In the genomic region with DNA sequence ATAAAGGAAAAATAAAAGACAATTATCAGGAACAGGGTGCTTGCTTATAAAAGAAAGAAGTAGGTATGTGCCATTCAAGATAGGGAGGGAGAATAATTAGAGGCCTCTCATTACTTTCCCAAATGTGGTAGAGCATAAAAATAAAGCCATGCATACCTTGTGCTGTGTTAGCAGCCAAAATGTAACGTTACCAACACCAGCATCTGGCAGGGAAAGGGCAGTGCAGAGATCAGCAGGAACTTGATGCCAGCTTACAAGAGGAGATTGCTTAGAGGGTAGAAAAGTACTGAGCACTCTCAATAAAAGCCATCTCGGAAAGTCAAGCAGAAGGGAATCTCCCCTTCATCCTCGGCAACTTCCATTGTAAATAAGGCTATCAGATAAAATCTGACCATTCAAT, we compare ENCODE assay signal across 31 cellular contexts.
"Had no signal": no experiment of that assay in that cellular context is flagged by ENCODE, and none has a peak within 500 bp of the region (broad histone marks: within the 10 kb centered on the region; RNA-seq: fewer than 3 reads in every experiment).

No MANE protein-coding gene starts in this region.

- H3K4me3 Mint-ChIP-seq: activated B cell treated with CpG ODN at 0.5 μM for 24 hours; activated CD4-positive, alpha-beta T cell treated with anti-CD3 and anti-CD28 coated beads, Interleukin-2, amount 10 ng/mL, durations not matched to agents 24 days and 14 days; activated CD8-positive, alpha-beta T cell treated with anti-CD3 and anti-CD28 coated beads for 36 hours; activated naive CD4-positive, alpha-beta T cell treated with anti-CD3 and anti-CD28 coated beads for 36 hours; activated T-cell treated with anti-CD3 and anti-CD28 coated beads, Interleukin-2, amount 50 U/mL, for 24 hours; activated T-helper 1 cell treated with anti-CD3 and anti-CD28 coated beads, Interleukin-12 subunit alpha, Interleukin-12 subunit beta, Interleukin-2, Interleukin-4 antibody, amounts not matched to agents 30 ng/mL and 10 ng/mL and 1 ng/mL, durations not matched to agents 14 hours and 24 hours and 36 hours had no signal

- H3K36me3 ChIP-seq: adrenal gland, breast epithelium, Peyer's patch had no signal

- H3K9me3 Mint-ChIP-seq: activated B cell treated with CpG ODN at 0.5 μM for 24 hours; activated naive CD4-positive, alpha-beta T cell treated with anti-CD3 and anti-CD28 coated beads for 36 hours; activated T-cell treated with anti-CD3 and anti-CD28 coated beads, Interleukin-2, amount 50 U/mL, for 24 hours had no signal

- H3K4me1 ChIP-seq: breast epithelium, Peyer's patch had no signal

- H3K27me3 Mint-ChIP-seq: activated B cell treated with CpG ODN at 0.5 μM for 24 hours; activated CD4-positive, alpha-beta T cell treated with anti-CD3 and anti-CD28 coated beads, Interleukin-2, amount 10 ng/mL, durations not matched to agents 24 days and 14 days; activated CD8-positive, alpha-beta T cell treated with anti-CD3 and anti-CD28 coated beads for 36 hours; activated T-cell treated with anti-CD3 and anti-CD28 coated beads, Interleukin-2, amount 50 U/mL, for 24 hours had no signal

- H3K9me3 ChIP-seq: adrenal gland, body of pancreas, breast epithelium, Peyer's patch had no signal

- H3K4me2 ChIP-seq: KMS-11 had no signal

- H3K27ac ChIP-seq: adrenal gland, body of pancreas, breast epithelium, KMS-11, Peyer's patch, VCaP had no signal

- H3K4me3 ChIP-seq: adrenal gland, body of pancreas, breast epithelium, Peyer's patch had no signal

- ATAC-seq: activated CD8-positive, alpha-beta T cell treated with anti-CD3 and anti-CD28 coated beads for 36 hours; activated naive CD4-positive, alpha-beta T cell treated with anti-CD3 and anti-CD28 coated beads, Interleukin-2, amount 50 U/mL, for 72 hours; body of pancreas; PC-3 had no signal

- DNase-seq: activated B cell treated with CpG ODN at 0.5 μM for 24 hours; activated CD4-positive, alpha-beta T cell treated with anti-CD3 and anti-CD28 coated beads, Interleukin-2, amount 10 ng/mL, durations not matched to agents 24 days and 14 days; activated CD4-positive, alpha-beta T cell treated with anti-CD3 and anti-CD28 coated beads, Interleukin-2, amount 50 U/mL, for 4 hours; activated CD4-positive, CD25-positive, alpha-beta regulatory T cell treated with anti-CD3 and anti-CD28 coated beads, Interleukin-2, amount 50 U/mL, for 72 hours; activated CD8-positive, alpha-beta T cell treated with anti-CD3 and anti-CD28 coated beads for 36 hours; activated gamma-delta T cell treated with Interleukin-2 at 50 U/mL for 16 hours; activated naive CD4-positive, alpha-beta T cell treated with anti-CD3 and anti-CD28 coated beads for 36 hours; activated T-cell treated with anti-CD3 and anti-CD28 coated beads, Interleukin-2, amount 50 U/mL, for 24 hours; adrenal gland; body of pancreas; caudate nucleus; NCI-H1105; NCI-H1417 treated with DMSO at 0.1 percent for 48 hours; NCI-H187 treated with DMSO at 0.1 percent for 48 hours; NCI-H2081; NCI-H345; NCI-H524 treated with DMSO at 0.1 percent for 48 hours; NCI-H748 treated with DMSO at 0.1 percent for 48 hours; NK-92 treated with Interleukin-12 subunit alpha and Interleukin-12 subunit beta, amount 100 ng/mL, for 24 hours; PC-3; Peyer's patch; RPMI8226; SW 1271; T-helper 1 cell; T-helper 2 cell; T-helper 9 cell had no signal

- H3K27me3 ChIP-seq: adrenal gland, body of pancreas, breast epithelium, Peyer's patch had no signal

- H3K4me1 Mint-ChIP-seq: activated B cell treated with CpG ODN at 0.5 μM for 24 hours; activated CD4-positive, alpha-beta T cell treated with anti-CD3 and anti-CD28 coated beads, Interleukin-2, amount 10 ng/mL, durations not matched to agents 24 days and 14 days had no signal

- H3K27ac Mint-ChIP-seq: activated B cell treated with CpG ODN at 0.5 μM for 24 hours; activated CD4-positive, alpha-beta T cell treated with anti-CD3 and anti-CD28 coated beads, Interleukin-2, amount 10 ng/mL, durations not matched to agents 24 days and 14 days; activated CD8-positive, alpha-beta T cell treated with anti-CD3 and anti-CD28 coated beads for 36 hours; activated naive CD4-positive, alpha-beta T cell treated with anti-CD3 and anti-CD28 coated beads for 36 hours; activated naive CD4-positive, alpha-beta T cell treated with anti-CD3 and anti-CD28 coated beads, Interleukin-2, amount 50 U/mL, for 72 hours; activated T-cell treated with anti-CD3 and anti-CD28 coated beads, Interleukin-2, amount 50 U/mL, for 24 hours; activated T-helper 1 cell treated with anti-CD3 and anti-CD28 coated beads, Interleukin-12 subunit alpha, Interleukin-12 subunit beta, Interleukin-2, Interleukin-4 antibody, amounts not matched to agents 30 ng/mL and 10 ng/mL and 1 ng/mL, durations not matched to agents 14 hours and 24 hours and 36 hours had no signal

- H3K9ac ChIP-seq: KMS-11 had no signal
